1 cellular context compared by ENCODE assay signal in genomic region chr11:415640-416041, GRCh38.
TF ChIP-seq lines count a peak whose summit lies in the region.

No MANE protein-coding gene starts in this region.

TF ChIP-seq in H1, 55 proteins besides CTCF, POLR2A, EP300 and RAD21:
- no peak for TF ChIP-seq RFX5 (IDR thresholded peaks at IDR 0.05; ENCODE audit: borderline replicate concordance, low read depth, low read length)
